ENCODE assay signal across 23 cellular contexts in the genomic region with DNA sequence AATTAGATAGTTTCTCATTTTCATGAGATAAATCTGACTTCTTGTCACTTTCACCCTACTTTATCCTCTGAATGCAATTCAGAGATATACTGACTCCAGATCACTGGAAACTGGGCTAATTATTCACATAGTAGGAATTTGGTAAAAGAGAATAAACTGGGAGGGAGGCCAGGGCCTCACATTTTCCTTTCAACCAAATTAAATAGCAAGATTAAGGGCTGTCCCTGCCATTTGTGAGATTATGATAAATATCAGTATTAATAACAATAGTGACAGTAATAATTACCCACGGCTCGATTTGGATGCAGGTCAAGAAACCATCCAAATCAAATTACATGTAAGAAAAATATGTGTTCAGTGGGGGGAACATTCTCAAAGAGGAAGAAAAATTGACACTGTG.
DNase-seq lines count a peak whose midpoint lies in the region; ATAC-seq, FAIRE-seq and TF ChIP-seq lines count a peak whose summit lies in the region.
"Had no signal": no experiment of that assay in that cellular context is flagged by ENCODE, and none has a peak within 500 bp of the region (broad histone marks: within the 10 kb centered on the region; RNA-seq: fewer than 3 reads in every experiment).

No MANE protein-coding gene starts in this region.

- TF ChIP-seq POLR2A in H1 (IDR thresholded peaks at IDR 0.05; ENCODE audit: control extremely low read depth in 1 of 2, low read depth in 2 of 2, low read length in 2 of 2) = no peak

- H3K9me3 Mint-ChIP-seq in GM23338 (peaks cover 17% of the 10 kb centered on the region), progenitor cell of endocrine pancreas (ENCODE audit: low read depth) (peaks cover 9% of the 10 kb centered on the region)

- H2AFZ ChIP-seq in GM23338 (no peak overlapping the region), Loucy (ENCODE audit: low read length) (no peak overlapping the region), H1 (ENCODE audit: low read length) (no peak overlapping the region)

- H2BK20ac ChIP-seq in H1 (ENCODE audit: low read length) = no peak overlapping the region

- no peak overlapping the region for H2AK5ac ChIP-seq in H1 (ENCODE audit: low read depth, low read length)

- H2BK120ac ChIP-seq in H1 (replicated peaks; ENCODE audit: low read depth, low read length) = no peak overlapping the region

- CTCF ChIA-PET in H1 (lab: Charles Lee; ENCODE audit: partially characterized antibody) = interaction anchor here (0.5 to 1.4 kb wide), 2 partner anchors 24 to 69 kb away, joined by 3 to 4 read pairs; no protein-coding TSS in a partner anchor

- H4K20me1 ChIP-seq in GM23338 (replicated peaks; ENCODE audit: insufficient read depth) (no peaks in the 10 kb centered on the region), Loucy (ENCODE audit: insufficient read depth, low read length, poor library complexity, severe bottlenecking) (no peaks in the 10 kb centered on the region), H1 (replicated peaks in 1 of 2; ENCODE audit: control insufficient read depth in 1 of 2, insufficient read depth in 2 of 2, low read length in 2 of 2) (no peaks in the 10 kb centered on the region)

- H3K4me3 Mint-ChIP-seq in GM23338 = no peak overlapping the region
- H3K4me3 Mint-ChIP-seq in progenitor cell of endocrine pancreas (ENCODE audit: low read depth) = no peak overlapping the region
- H3K4me3 Mint-ChIP-seq: CD4-positive, CD25-positive, alpha-beta regulatory T cell; CD8-positive, alpha-beta memory T cell; H9; IgD-negative memory B cell had no signal

- H3K56ac ChIP-seq in H1 (replicated peaks; ENCODE audit: insufficient read length, low read depth, low read length) = no peak overlapping the region

- peak overlapping the region; percentile 63; the same call in 1 of the 2 replicates for H3K4me2 ChIP-seq in GM23338
- peak overlapping the region; percentile 41 for H3K4me2 ChIP-seq in Loucy (ENCODE audit: low read depth, low read length, poor library complexity, severe bottlenecking)
- no peak overlapping the region for H3K4me2 ChIP-seq in H1 (ENCODE audit: insufficient read depth in 1 of 2, low read depth in 2 of 2, low read length in 2 of 2)

- 92% methylated on average over 2 of the region's 2 CpGs; no CpG with 5 or more reads in 1 of the 2 experiments for WGBS in H1 (ENCODE audit: extremely low coverage in 1 of 2, insufficient coverage in 1 of 2, insufficient read length in 1 of 2, insufficient replicate concordance in 2 of 2, low coverage in 1 of 2, low lambda C conversion rate in 2 of 2, missing lambda C conversion rate in 1 of 2), 2 experiments

- H3K9ac ChIP-seq in Loucy (ENCODE audit: low read depth, low read length, poor library complexity, severe bottlenecking) = peak overlapping the region; percentile 54
- H3K9ac ChIP-seq in H1 (replicated peaks in 1 of 4; ENCODE audit: extremely low read depth in 1 of 4, low read depth in 3 of 4, low read length in 3 of 4) = no peak overlapping the region

- peaks cover 2% of the 10 kb centered on the region for H3K27me3 Mint-ChIP-seq in GM23338 (ENCODE audit: insufficient read depth, low read depth, poor library complexity)
- peaks cover 11% of the 10 kb centered on the region for H3K27me3 Mint-ChIP-seq in progenitor cell of endocrine pancreas
- H3K27me3 Mint-ChIP-seq: CD4-positive, CD25-positive, alpha-beta regulatory T cell; IgD-negative memory B cell had no signal

- H3K79me1 ChIP-seq in H1 (ENCODE audit: low read depth, low read length) = no peaks in the 10 kb centered on the region

- TF ChIP-seq EP300 in H1 (IDR thresholded peaks at IDR 0.05; ENCODE audit: borderline replicate concordance in 1 of 2, low read depth in 2 of 2, low read length in 2 of 2) = no peak

- H3K36me3 ChIP-seq in GM23338 (ENCODE audit: insufficient read depth) (no peaks in the 10 kb centered on the region), Loucy (ENCODE audit: insufficient read depth, low read length) (no peaks in the 10 kb centered on the region), H1 (ENCODE audit: control insufficient read depth in 2 of 4, insufficient read depth in 4 of 4, low read length in 3 of 4) (no peaks in the 10 kb centered on the region)
- H3K36me3 ChIP-seq: BE2C had no signal

- no peak overlapping the region for H3K23ac ChIP-seq in H1 (ENCODE audit: insufficient read length)

- ATAC-seq in GM23338 = no peak
- ATAC-seq: GM12878, HepG2 had no signal

- H3F3A ChIP-seq in GM23338 (replicated peaks; ENCODE audit: low read depth) (0 out of 2 replicates have a peak, but pooled peaks cover 3% of the 10 kb centered on the region), Loucy (ENCODE audit: low read depth) (no peaks in the 10 kb centered on the region)

- no peak for TF ChIP-seq CTCF in GM23338 (conservative IDR thresholded peaks at IDR 0.05; ENCODE audit: low read depth in 2 of 2)
- TF ChIP-seq CTCF in Loucy (conservative IDR thresholded peaks at IDR 0.05; ENCODE audit: low read length) = no peak
- no peak for TF ChIP-seq CTCF in H1 (IDR thresholded peaks at IDR 0.05; ENCODE audit: control extremely low read depth in 1 of 3, insufficient read depth in 1 of 3, low read depth in 1 of 3, low read length in 3 of 3)
- TF ChIP-seq CTCF in progenitor cell of endocrine pancreas (IDR thresholded peaks at IDR 0.05; ENCODE audit: unreplicated experiment) = no peak

- H3K9me2 ChIP-seq in GM23338 (ENCODE audit: insufficient read depth) (no peaks in the 10 kb centered on the region), Loucy (replicated peaks; ENCODE audit: low read depth, low read length) (no peaks in the 10 kb centered on the region)

- DNase-seq in GM23338 (ENCODE audit: low spot score) (no peak), H1 (ENCODE audit: low read depth in 1 of 2, low spot score in 2 of 2) (no peak), progenitor cell of endocrine pancreas (ENCODE audit: low spot score, unreplicated experiment) (no peak), NCI-H748 treated with DMSO at 0.1 percent for 48 hours (lab: John Stamatoyannopoulos, UW) (no peak), SK-N-DZ (ENCODE audit: low spot score) (no peak), NCI-H2029 (lab: John Stamatoyannopoulos, UW) (no peak)
- DNase-seq: ACHN; BE2C; C1 segment of cervical spinal cord; CD4-positive, CD25-positive, alpha-beta regulatory T cell; CD8-positive, alpha-beta memory T cell; DMS 273 treated with DMSO at 0.1 percent for 48 hours; DMS53; DND-41; EL; GOT3; H9 had no signal

- no peak overlapping the region for H3K14ac ChIP-seq in H1 (ENCODE audit: insufficient read length)

- H3K23me2 ChIP-seq in H1 (ENCODE audit: low read depth, low read length) = no peaks in the 10 kb centered on the region

- no peak overlapping the region for H3K4me3 ChIP-seq in GM23338
- H3K4me3 ChIP-seq in Loucy (ENCODE audit: low read length, poor library complexity, severe bottlenecking) = no peak overlapping the region
- no peak overlapping the region for H3K4me3 ChIP-seq in H1 (ENCODE audit: extremely low read depth in 1 of 4, insufficient read depth in 2 of 4, low read depth in 3 of 4, low read length in 4 of 4)
- H3K4me3 ChIP-seq: GM12878 had no signal

- H3K9me3 ChIP-seq in Loucy (ENCODE audit: insufficient read depth, low read depth, low read length) = no peaks in the 10 kb centered on the region
- H3K9me3 ChIP-seq in H1 (ENCODE audit: insufficient read depth in 2 of 2, low read depth in 1 of 2, low read length in 1 of 2) = peaks cover 0 to 4% of the 10 kb centered on the region in 2 experiments; a peak in 1 of 4 replicates
- H3K9me3 ChIP-seq: BE2C had no signal

- POLR2A ChIA-PET in H1 (lab: Charles Lee; ENCODE audit: partially characterized antibody) = no interaction called here

- H3K27ac Mint-ChIP-seq in GM23338 = no peak overlapping the region
- H3K27ac Mint-ChIP-seq in progenitor cell of endocrine pancreas = peak overlapping the region; percentile 24
- H3K27ac Mint-ChIP-seq: CD4-positive, CD25-positive, alpha-beta regulatory T cell; H9; IgD-negative memory B cell had no signal

- H2BK15ac ChIP-seq in H1 (ENCODE audit: low read length) = peak overlapping the region; percentile 20; the same call in 1 of the 2 replicates

- H3K36me3 Mint-ChIP-seq in GM23338 (ENCODE audit: low read depth) (peaks cover 10% of the 10 kb centered on the region; the same call in 2 of the 3 replicates), progenitor cell of endocrine pancreas (ENCODE audit: insufficient read depth) (peaks cover 3% of the 10 kb centered on the region)
- H3K36me3 Mint-ChIP-seq: IgD-negative memory B cell had no signal

- peaks cover 19% of the 10 kb centered on the region for H3K4me1 ChIP-seq in GM23338 (ENCODE audit: insufficient read depth)
- peaks cover 52% of the 10 kb centered on the region for H3K4me1 ChIP-seq in Loucy (ENCODE audit: insufficient read depth, low read length, poor library complexity, severe bottlenecking)
- H3K4me1 ChIP-seq in H1 (replicated peaks in 1 of 4; ENCODE audit: control insufficient read depth in 3 of 4, insufficient read depth in 4 of 4, low read length in 3 of 4) = peaks cover 3 to 8% (median 4%) of the 10 kb centered on the region in 4 experiments; a peak in 5 of 7 replicates
- H3K4me1 ChIP-seq: BE2C had no signal

- TF ChIP-seq RAD21 in H1 (IDR thresholded peaks at IDR 0.05 in 1 of 2, conservative IDR thresholded peaks at IDR 0.05 in 1 of 2; ENCODE audit: low read depth in 2 of 2, low read length in 2 of 2) = no peak

- no peak overlapping the region for H4K91ac ChIP-seq in H1 (replicated peaks; ENCODE audit: insufficient read length, low read length)

- FAIRE-seq in H1 (lab: Jason Lieb, UNC) = no peak
- FAIRE-seq: A204.1, GM12878, GM19239, HepG2 had no signal

- no peak overlapping the region for H3K4ac ChIP-seq in H1 (replicated peaks; ENCODE audit: insufficient read length, low read depth, low read length)

- H3K79me2 ChIP-seq in GM23338 (replicated peaks; ENCODE audit: insufficient read depth) (no peaks in the 10 kb centered on the region), Loucy (ENCODE audit: insufficient read depth, low read length) (no peaks in the 10 kb centered on the region), H1 (ENCODE audit: control insufficient read depth in 1 of 2, insufficient read depth in 2 of 2, low read length in 2 of 2) (no peaks in the 10 kb centered on the region)

- H4K8ac ChIP-seq in H1 (ENCODE audit: extremely low read depth, insufficient read depth, low read length) = no peak overlapping the region

- H3K27me3 ChIP-seq in GM23338 (ENCODE audit: insufficient read depth) = no peaks in the 10 kb centered on the region
- H3K27me3 ChIP-seq in Loucy (ENCODE audit: insufficient read depth, low read length, poor library complexity, severe bottlenecking) = no peaks in the 10 kb centered on the region
- H3K27me3 ChIP-seq in H1 (replicated peaks in 1 of 4; ENCODE audit: control insufficient read depth in 3 of 4, extremely low read depth in 1 of 4, insufficient read depth in 3 of 4, low read length in 3 of 4) = no peaks in the 10 kb centered on the region
- H3K27me3 ChIP-seq: BE2C had no signal

- H2BK5ac ChIP-seq in H1 (ENCODE audit: low read depth, low read length) = no peak overlapping the region

- no peak overlapping the region for H4K5ac ChIP-seq in H1 (ENCODE audit: insufficient read length, low read depth, low read length)

- no peak overlapping the region for H2BK12ac ChIP-seq in H1 (ENCODE audit: low read depth, low read length)

- H3K27ac ChIP-seq in GM23338 (ENCODE audit: low read depth) = no peak overlapping the region
- H3K27ac ChIP-seq in H1 (ENCODE audit: low read depth, low read length) = no peak overlapping the region

- H3K4me1 Mint-ChIP-seq in GM23338 (peaks cover 23% of the 10 kb centered on the region), progenitor cell of endocrine pancreas (ENCODE audit: low read depth) (peaks cover 16% of the 10 kb centered on the region)
- H3K4me1 Mint-ChIP-seq: CD8-positive, alpha-beta memory T cell had no signal

- H3K18ac ChIP-seq in H1 (ENCODE audit: extremely low read depth, low read length) = no peak overlapping the region

Comparison
In these comparisons a context has a peak if more than half of its experiments do, and no peak if none do; other contexts are left out.
1. H3K4me2 ChIP-seq: peak in GM23338 (single experiment) and Loucy (single experiment); none in H1 (0 of 2).